ENCODE assay signal across 20 cellular contexts in genomic region chr3:150248865-150249360, GRCh38.
DNase-seq lines count a peak whose midpoint lies in the region; ATAC-seq and TF ChIP-seq lines count a peak whose summit lies in the region.
"Had no signal": no experiment of that assay in that cellular context is flagged by ENCODE, and none has a peak within 500 bp of the region (broad histone marks: within the 10 kb centered on the region; RNA-seq: fewer than 3 reads in every experiment).

No MANE protein-coding gene starts in this region.

- no peak for ATAC-seq in SK-N-SH treated with all-trans-retinoic acid at 6 μM for 48 hours
- ATAC-seq: activated T-helper 17 cell treated with anti-CD3 and anti-CD28 coated beads, Interleukin-2, amount 50 U/mL, for 72 hours had no signal

- H3K4me3 Mint-ChIP-seq in neural progenitor cell (no peak overlapping the region), CD14-positive monocyte (no peak overlapping the region)
- H3K4me3 Mint-ChIP-seq: activated T-helper 17 cell treated with anti-CD3 and anti-CD28 coated beads, Interleukin-2, amount 50 U/mL, for 72 hours; central memory CD8-positive, alpha-beta T cell had no signal

- peak overlapping the region; percentile 58; the same call in 1 of the 2 replicates for H2AFZ ChIP-seq in SK-N-SH (ENCODE audit: low read depth)
- peak overlapping the region; percentile 64 for H2AFZ ChIP-seq in neural progenitor cell (replicated peaks)
- H2AFZ ChIP-seq: parathyroid adenoma had no signal

- peaks cover 11 to 19% of the 10 kb centered on the region in 2 experiments; a peak in 2 of 4 replicates for H3K4me1 ChIP-seq in SK-N-SH (ENCODE audit: control insufficient read depth in 1 of 2, insufficient read depth in 2 of 2, low read depth in 1 of 2, low read length in 1 of 2)
- peaks cover 14 to 61% (median 52%) of the 10 kb centered on the region in 4 donors for H3K4me1 ChIP-seq in esophagus muscularis mucosa
- peaks cover 24% of the 10 kb centered on the region for H3K4me1 ChIP-seq in neural progenitor cell
- peaks cover 18% of the 10 kb centered on the region for H3K4me1 ChIP-seq in vagina
- H3K4me1 ChIP-seq: parathyroid adenoma had no signal

- 67% methylated on average over 4 of the region's 4 CpGs for WGBS in SK-N-SH (ENCODE audit: low lambda C conversion rate)
- 54% methylated on average over 4 of the region's 4 CpGs for WGBS in esophagus muscularis mucosa

- peak overlapping the region; percentile 72 to 81; a peak in 3 of 4 replicates for H3K27ac ChIP-seq in SK-N-SH (ENCODE audit: low read depth in 2 of 2, low read length in 1 of 2)
- peak overlapping the region; percentile 49 to 65 (median 54) for H3K27ac ChIP-seq in esophagus muscularis mucosa (replicated peaks in 1 of 4)
- no peak overlapping the region for H3K27ac ChIP-seq in neural progenitor cell
- peak overlapping the region; percentile 42 for H3K27ac ChIP-seq in vagina
- no peak overlapping the region for H3K27ac ChIP-seq in substantia nigra (ENCODE audit: low read depth, low read length, poor library complexity, severe bottlenecking)
- H3K27ac ChIP-seq: C4-2B, parathyroid adenoma, spleen, tibial artery had no signal

- no peaks in the 10 kb centered on the region for H3K27me3 Mint-ChIP-seq in neural progenitor cell (ENCODE audit: insufficient read depth, low read depth)
- peaks cover 2 to 4% (median 2%) of the 10 kb centered on the region in 3 donors for H3K27me3 Mint-ChIP-seq in CD14-positive monocyte (ENCODE audit: low read depth in 3 of 3)

- POLR2A ChIA-PET in SK-N-SH (lab: Yijun Ruan, JAX) = no interaction called here

- TF ChIP-seq CTCF in SK-N-SH (IDR thresholded peaks at IDR 0.05) = no peak
- TF ChIP-seq CTCF in esophagus muscularis mucosa (IDR thresholded peaks at IDR 0.05) = no peak
- no peak for TF ChIP-seq CTCF in neural progenitor cell (IDR thresholded peaks at IDR 0.05)
- no peak for TF ChIP-seq CTCF in vagina (IDR thresholded peaks at IDR 0.05)
- TF ChIP-seq CTCF in CD14-positive monocyte (IDR thresholded peaks at IDR 0.05) = no peak

- peaks cover 33% of the 10 kb centered on the region for H3K4me1 Mint-ChIP-seq in neural progenitor cell
- H3K4me1 Mint-ChIP-seq in CD14-positive monocyte = peaks cover 12% of the 10 kb centered on the region
- H3K4me1 Mint-ChIP-seq: activated T-helper 17 cell treated with anti-CD3 and anti-CD28 coated beads, Interleukin-2, amount 50 U/mL, for 72 hours; central memory CD8-positive, alpha-beta T cell had no signal

- DNase-seq in SK-N-SH (no peak), esophagus muscularis mucosa (ENCODE audit: extremely low spot score) (no peak), neural progenitor cell (ENCODE audit: low spot score) (no peak), vagina (ENCODE audit: extremely low spot score in 2 of 2) (no peak), substantia nigra (lab: John Stamatoyannopoulos, UW) (no peak), NCI-H1105 (lab: John Stamatoyannopoulos, UW) (no peak), CD14-positive monocyte (ENCODE audit: low spot score) (no peak)
- DNase-seq: 8988T; activated CD8-positive, alpha-beta memory T cell treated with anti-CD3 and anti-CD28 coated beads for 24 hours; effector memory CD4-positive, alpha-beta T cell; NCI-H1436; spleen; T-helper 1 cell; tibial artery had no signal

- H3F3A ChIP-seq in SK-N-SH (replicated peaks; ENCODE audit: insufficient read depth) (peaks cover 9% of the 10 kb centered on the region), neural progenitor cell (ENCODE audit: low read depth) (no peaks in the 10 kb centered on the region)

- H3K27ac Mint-ChIP-seq in neural progenitor cell (no peak overlapping the region), CD14-positive monocyte (no peak overlapping the region)
- H3K27ac Mint-ChIP-seq: activated T-helper 17 cell treated with anti-CD3 and anti-CD28 coated beads, Interleukin-2, amount 50 U/mL, for 72 hours had no signal

- H3K4me3 ChIP-seq in SK-N-SH (ENCODE audit: low read depth in 2 of 2, low read length in 1 of 2) (no peak overlapping the region), esophagus muscularis mucosa (no peak overlapping the region), neural progenitor cell (no peak overlapping the region), vagina (no peak overlapping the region)
- H3K4me3 ChIP-seq: HAP-1, spleen, tibial artery had no signal

- no peaks in the 10 kb centered on the region for H3K36me3 Mint-ChIP-seq in neural progenitor cell
- H3K36me3 Mint-ChIP-seq in CD14-positive monocyte = no peaks in the 10 kb centered on the region

- CTCF ChIA-PET in SK-N-SH (lab: Yijun Ruan, JAX) = interaction anchor here (1.4 kb wide), 1 partner anchor 10 kb away, joined by 5 read pairs; no protein-coding TSS in a partner anchor

- no peaks in the 10 kb centered on the region for H3K9me3 Mint-ChIP-seq in neural progenitor cell
- H3K9me3 Mint-ChIP-seq in CD14-positive monocyte = no peaks in the 10 kb centered on the region
- H3K9me3 Mint-ChIP-seq: activated T-helper 17 cell treated with anti-CD3 and anti-CD28 coated beads, Interleukin-2, amount 50 U/mL, for 72 hours; central memory CD8-positive, alpha-beta T cell had no signal

- no peak for TF ChIP-seq POLR2A in esophagus muscularis mucosa (IDR thresholded peaks at IDR 0.05; ENCODE audit: low read depth)
- TF ChIP-seq POLR2A in vagina (IDR thresholded peaks at IDR 0.05) = no peak

- H4K20me1 ChIP-seq in SK-N-SH (ENCODE audit: insufficient read depth) = no peaks in the 10 kb centered on the region
- no peaks in the 10 kb centered on the region for H4K20me1 ChIP-seq in neural progenitor cell (ENCODE audit: low read depth)

- H3K36me3 ChIP-seq in SK-N-SH (replicated peaks in 1 of 2; ENCODE audit: control insufficient read depth in 1 of 2, insufficient read depth in 2 of 2, low read length in 1 of 2) (no peaks in the 10 kb centered on the region), esophagus muscularis mucosa (no peaks in the 10 kb centered on the region), neural progenitor cell (no peaks in the 10 kb centered on the region), vagina (no peaks in the 10 kb centered on the region)
- H3K36me3 ChIP-seq: HAP-1, spleen, tibial artery had no signal

- H3K79me2 ChIP-seq in SK-N-SH (ENCODE audit: insufficient read depth) (no peaks in the 10 kb centered on the region), neural progenitor cell (ENCODE audit: low read depth) (no peaks in the 10 kb centered on the region)
- H3K79me2 ChIP-seq: parathyroid adenoma had no signal

- H3K27me3 ChIP-seq in SK-N-SH (ENCODE audit: insufficient read depth) (no peaks in the 10 kb centered on the region), esophagus muscularis mucosa (no peaks in the 10 kb centered on the region), neural progenitor cell (no peaks in the 10 kb centered on the region), vagina (no peaks in the 10 kb centered on the region)
- H3K27me3 ChIP-seq: tibial artery had no signal

- H3K4me2 ChIP-seq in SK-N-SH (peak overlapping the region; percentile 51), neural progenitor cell (peak overlapping the region; percentile 16)

- no peaks in the 10 kb centered on the region for H3K9me2 ChIP-seq in SK-N-SH

- H3K9ac ChIP-seq in SK-N-SH (peak overlapping the region; percentile 41; the same call in 1 of the 2 replicates), neural progenitor cell (no peak overlapping the region)
- H3K9ac ChIP-seq: parathyroid adenoma had no signal

- TF ChIP-seq RAD21 in SK-N-SH (IDR thresholded peaks at IDR 0.05; ENCODE audit: low read length) = no peak

- no peaks in the 10 kb centered on the region for H3K9me3 ChIP-seq in SK-N-SH
- no peaks in the 10 kb centered on the region for H3K9me3 ChIP-seq in esophagus muscularis mucosa
- no peaks in the 10 kb centered on the region for H3K9me3 ChIP-seq in neural progenitor cell (ENCODE audit: low read depth)
- H3K9me3 ChIP-seq in vagina = no peaks in the 10 kb centered on the region
- H3K9me3 ChIP-seq: HAP-1, spleen, tibial artery had no signal

- TF ChIP-seq EP300 in SK-N-SH (IDR thresholded peaks at IDR 0.05; ENCODE audit: borderline replicate concordance in 1 of 2, low read depth in 1 of 2, low read length in 1 of 2) (no peak), esophagus muscularis mucosa (IDR thresholded peaks at IDR 0.05) (no peak)

- intact Hi-C loops in esophagus muscularis mucosa (cut with DNase I) (no loop called here), vagina (cut with DNase I) (no loop called here), CD14-positive monocyte (cut with micrococcal nuclease) (no loop called here)

TF ChIP-seq in SK-N-SH, 30 proteins besides CTCF, POLR2A, EP300 and RAD21:
- no peak for TF ChIP-seq SIN3A (IDR thresholded peaks at IDR 0.05; ENCODE audit: borderline replicate concordance, low read depth, low read length)
- 0 out of 2 replicates have a peak, but pooled peaks have one; percentile 0 for TF ChIP-seq TAF1 (IDR thresholded peaks at IDR 0.05; ENCODE audit: borderline replicate concordance, low read depth, low read length)

TF ChIP-seq in SK-N-SH treated with all-trans-retinoic acid at 6 μM for 48 hours, 23 proteins besides CTCF, POLR2A, EP300 and RAD21 (continues in another document):
- TF ChIP-seq TSHZ2 (CRISPR knock-in tag; IDR thresholded peaks at IDR 0.05) (no peak), ZFP3 (CRISPR knock-in tag; IDR thresholded peaks at IDR 0.05) (no peak), ZNF565 (CRISPR knock-in tag; conservative IDR thresholded peaks at IDR 0.05; ENCODE audit: low read depth) (no peak), TOX (CRISPR knock-in tag; IDR thresholded peaks at IDR 0.05; ENCODE audit: borderline replicate concordance) (no peak), BACH2 (CRISPR knock-in tag; IDR thresholded peaks at IDR 0.05; ENCODE audit: borderline replicate concordance) (no peak)

Comparison
In these comparisons a context has a peak if more than half of its experiments do, and no peak if none do; other contexts are left out.
1. H3K27ac ChIP-seq: peak in SK-N-SH (2 of 2), esophagus muscularis mucosa (4 of 4) and vagina (single experiment); none in neural progenitor cell (single experiment) and substantia nigra (single experiment).